In the genomic region with DNA sequence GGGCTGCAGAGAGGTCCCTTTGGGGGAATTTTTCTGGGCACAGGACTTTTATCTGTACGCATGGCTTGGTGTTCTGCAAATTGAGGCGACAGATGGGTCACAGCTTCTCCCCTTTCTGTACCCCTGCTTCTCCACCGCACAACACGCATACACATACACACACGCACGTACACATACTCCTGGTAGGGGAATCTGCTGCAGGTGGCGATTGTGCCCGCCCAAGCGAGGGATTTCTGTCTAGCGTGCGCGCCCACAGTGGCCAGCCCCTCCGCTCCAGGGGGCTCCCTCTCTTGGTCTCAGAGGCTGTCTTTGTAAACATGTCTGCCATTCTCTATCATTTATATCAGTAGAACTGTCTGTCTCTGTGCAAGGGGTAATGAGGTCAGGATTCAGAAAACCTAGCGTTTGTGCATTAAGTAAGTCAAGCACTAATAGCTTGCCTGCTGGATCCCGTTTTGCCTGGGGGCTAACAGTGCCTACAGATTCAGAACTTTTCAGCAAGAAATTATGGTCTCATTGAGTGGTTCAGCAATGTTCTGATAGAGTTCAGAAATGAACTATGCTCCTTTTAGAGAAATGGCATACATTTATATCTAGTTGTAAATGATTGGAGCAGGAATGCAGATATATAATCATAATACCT, we compare ENCODE assay signal across 8 cellular contexts. TPM values are rescaled to one million over a fixed set of nuclear protein-coding genes. Genes with fewer than 3 reads are reported as not detected.
A peak's percentile ranks its signal among the peaks of the same experiment; 100 is the strongest.
DNase-seq lines count a peak whose midpoint lies in the region; ATAC-seq, FAIRE-seq and TF ChIP-seq lines count a peak whose summit lies in the region.

No MANE protein-coding gene starts in this region.

- peak overlapping the region; percentile 88 for H2AFZ ChIP-seq in smooth muscle cell (ENCODE audit: low read depth)

- FAIRE-seq in frontal cortex (lab: Jason Lieb, UNC), result no peak

- no peaks in the 10 kb centered on the region for H3K79me2 ChIP-seq in smooth muscle cell (ENCODE audit: low read depth)

- peak overlapping the region; percentile 80 for H3K9ac ChIP-seq in iPS-15b (ENCODE audit: low read depth, low read length)
- H3K9ac ChIP-seq in smooth muscle cell (ENCODE audit: low read depth), result no peak overlapping the region

- H3K4me3 ChIP-seq in ascending aorta (peak overlapping the region; percentile 36 to 54), iPS-15b (ENCODE audit: low read depth, low read length) (peak overlapping the region; percentile 72), smooth muscle cell (peak overlapping the region; percentile 55)

- H3K4me2 ChIP-seq in smooth muscle cell, result peak overlapping the region; percentile 94

- no peak for DNase-seq in ascending aorta (ENCODE audit: low spot score in 2 of 2)
- no peak for DNase-seq in smooth muscle cell (lab: John Stamatoyannopoulos, UW; ENCODE audit: unreplicated experiment)
- no peak for DNase-seq in frontal cortex (ENCODE audit: low spot score in 2 of 2)
- DNase-seq in activated effector memory CD4-positive, alpha-beta T cell treated with Interleukin-2 at 50 U/mL for 16 hours, result no peak
- DNase-seq in UCSD-AML1 (lab: John Stamatoyannopoulos, UW; ENCODE audit: unreplicated experiment), result no peak

- ATAC-seq in HG02642 (IDR thresholded peaks at IDR 0.05; ENCODE audit: poor library complexity, unreplicated experiment) (peak; percentile 13), GM18858 (IDR thresholded peaks at IDR 0.05; ENCODE audit: unreplicated experiment) (no peak)

- intact Hi-C loops in ascending aorta (cut with DNase I), result no loop called here

- TF ChIP-seq CTCF in ascending aorta (IDR thresholded peaks at IDR 0.05) (no peak), smooth muscle cell (IDR thresholded peaks at IDR 0.05; ENCODE audit: borderline replicate concordance, insufficient read depth, poor library complexity, severe bottlenecking) (no peak)

- H3K4me1 ChIP-seq in ascending aorta, result peaks cover 4 to 9% of the 10 kb centered on the region in 2 donors
- peaks cover 26% of the 10 kb centered on the region for H3K4me1 ChIP-seq in iPS-15b (ENCODE audit: control insufficient read depth, insufficient read depth, low read length)
- H3K4me1 ChIP-seq in smooth muscle cell (ENCODE audit: low read depth), result peaks cover 12% of the 10 kb centered on the region

- 2% methylated on average over 15 of the region's 15 CpGs for WGBS in smooth muscle cell (ENCODE audit: low lambda C conversion rate)

- H3K36me3 ChIP-seq in ascending aorta, result no peaks in the 10 kb centered on the region
- H3K36me3 ChIP-seq in iPS-15b (ENCODE audit: control insufficient read depth, insufficient read depth, low read length), result no peaks in the 10 kb centered on the region
- no peaks in the 10 kb centered on the region for H3K36me3 ChIP-seq in smooth muscle cell (ENCODE audit: low read depth)

- H3K9me3 ChIP-seq in ascending aorta (no peaks in the 10 kb centered on the region), iPS-15b (ENCODE audit: control insufficient read depth, insufficient read depth, low read length) (no peaks in the 10 kb centered on the region), smooth muscle cell (replicated peaks; ENCODE audit: low read depth) (no peaks in the 10 kb centered on the region)

- H3K27ac ChIP-seq in ascending aorta (no peak overlapping the region), smooth muscle cell (ENCODE audit: low read depth) (no peak overlapping the region)

- no peaks in the 10 kb centered on the region for H4K20me1 ChIP-seq in smooth muscle cell (ENCODE audit: low read depth)

- peaks cover 6% of the 10 kb centered on the region for H3K27me3 ChIP-seq in ascending aorta
- no peaks in the 10 kb centered on the region for H3K27me3 ChIP-seq in iPS-15b (ENCODE audit: control insufficient read depth, insufficient read depth, low read length)
- peaks cover 63% of the 10 kb centered on the region for H3K27me3 ChIP-seq in smooth muscle cell (ENCODE audit: low read depth)

- H3F3A ChIP-seq in smooth muscle cell (ENCODE audit: low read depth), result no peaks in the 10 kb centered on the region

RNA-seq across cellular contexts. Expression of gene GRID2, which starts 2.2 kb away (rescaled TPM):
- total RNA-seq in ascending aorta (not detected), smooth muscle cell (1.0 and 1.2 TPM in 2 replicates), frontal cortex (33.8 TPM)
- polyA plus RNA-seq in smooth muscle cell, result not detected in 2 replicates

Comparison
In these comparisons a context has a peak if more than half of its experiments do, and no peak if none do; other contexts are left out.
1. RNA of gene GRID2, which starts 2.2 kb away (total RNA-seq): 33.8 TPM in frontal cortex (single experiment); 1.0 to 1.2 TPM in smooth muscle cell and not detected in ascending aorta (single experiment); every median in the first group is over 10 times any median in the second.
2. Peak in every context shown above with its lines, with median percentiles within 50 percentile points of each other: H3K4me3 ChIP-seq.